In genomic region chr1:46303038-46303871, GRCh38 we compare ENCODE assay signal across 1 cellular context.
TF ChIP-seq lines count a peak whose summit lies in the region.

Gene LRRC41 (minus strand): TSS chr1:46303616. CDS start chr1:46303322, 294 bp downstream.
Gene UQCRH (plus strand): TSS chr1:46303698. CDS start chr1:46303767, 69 bp downstream.

TF ChIP-seq in HepG2, 621 proteins besides CTCF, POLR2A, EP300 and RAD21 (continued from another document and continues in another):
- TF ChIP-seq ZNF784 (CRISPR knock-in tag; IDR thresholded peaks at IDR 0.05; ENCODE audit: borderline replicate concordance): 0 out of 2 replicates have a peak, but pooled peaks have one; percentile 48
- TF ChIP-seq ZNF335 (CRISPR knock-in tag; IDR thresholded peaks at IDR 0.05): no peak
- TF ChIP-seq NPAS2 (CRISPR knock-in tag; IDR thresholded peaks at IDR 0.05; ENCODE audit: borderline replicate concordance): no peak
- peak; percentile 96 for TF ChIP-seq ZNF816 (CRISPR knock-in tag; IDR thresholded peaks at IDR 0.05; ENCODE audit: borderline replicate concordance)
- no peak for TF ChIP-seq BATF2 (CRISPR knock-in tag; IDR thresholded peaks at IDR 0.05)
- TF ChIP-seq NAIF1 (CRISPR knock-in tag; IDR thresholded peaks at IDR 0.05; ENCODE audit: borderline replicate concordance): no peak
- TF ChIP-seq NFAT5 (CRISPR knock-in tag; IDR thresholded peaks at IDR 0.05): no peak
- TF ChIP-seq ISL2 (CRISPR knock-in tag; IDR thresholded peaks at IDR 0.05): no peak
- 0 out of 2 replicates have a peak, but pooled peaks have one; percentile 20 for TF ChIP-seq MIER3 (CRISPR knock-in tag; IDR thresholded peaks at IDR 0.05; ENCODE audit: borderline replicate concordance)
- no peak for TF ChIP-seq ZNF431 (CRISPR knock-in tag; IDR thresholded peaks at IDR 0.05; ENCODE audit: borderline replicate concordance, low read depth)
- TF ChIP-seq IRX3 (CRISPR knock-in tag; IDR thresholded peaks at IDR 0.05; ENCODE audit: borderline replicate concordance, low read depth): no peak
- TF ChIP-seq ZNF407 (CRISPR knock-in tag; IDR thresholded peaks at IDR 0.05; ENCODE audit: not compliant biosample characterization): no peak
- TF ChIP-seq SMYD3 (CRISPR knock-in tag; IDR thresholded peaks at IDR 0.05): no peak
- no peak for TF ChIP-seq JUNB (CRISPR knock-in tag; IDR thresholded peaks at IDR 0.05; ENCODE audit: borderline replicate concordance)
- no peak for TF ChIP-seq EHMT2 (IDR thresholded peaks at IDR 0.05; ENCODE audit: borderline replicate concordance, low read depth, low read length)
- TF ChIP-seq ZNF260 (CRISPR knock-in tag; IDR thresholded peaks at IDR 0.05; ENCODE audit: borderline replicate concordance, low read depth): no peak
- peak; percentile 83 for TF ChIP-seq ZNF574 (CRISPR knock-in tag; IDR thresholded peaks at IDR 0.05)
- no peak for TF ChIP-seq HOXA9 (CRISPR knock-in tag; IDR thresholded peaks at IDR 0.05; ENCODE audit: borderline replicate concordance)
- TF ChIP-seq ZNF251 (CRISPR knock-in tag; IDR thresholded peaks at IDR 0.05): no peak
- peak; percentile 61 for TF ChIP-seq PHF8 (CRISPR knock-in tag; IDR thresholded peaks at IDR 0.05)
- TF ChIP-seq JDP2 (CRISPR knock-in tag; IDR thresholded peaks at IDR 0.05; ENCODE audit: borderline replicate concordance): no peak; the same call in 1 of the 2 replicates
- TF ChIP-seq ZNF280B (CRISPR knock-in tag; IDR thresholded peaks at IDR 0.05; ENCODE audit: borderline replicate concordance): no peak
- TF ChIP-seq ZNF556 (CRISPR knock-in tag; IDR thresholded peaks at IDR 0.05; ENCODE audit: borderline replicate concordance): peak; percentile 37; the same call in 1 of the 2 replicates
- no peak for TF ChIP-seq ZSCAN25 (CRISPR knock-in tag; IDR thresholded peaks at IDR 0.05)
- TF ChIP-seq SP2 (CRISPR knock-in tag; IDR thresholded peaks at IDR 0.05): no peak
- TF ChIP-seq ETS1 (CRISPR knock-in tag; IDR thresholded peaks at IDR 0.05): 0 out of 2 replicates have a peak, but pooled peaks have one; percentile 9
- TF ChIP-seq ZHX1 (CRISPR knock-in tag; IDR thresholded peaks at IDR 0.05; ENCODE audit: low read depth): peak; percentile 23; the same call in 1 of the 2 replicates
- no peak for TF ChIP-seq ZC3H4 (CRISPR knock-in tag; IDR thresholded peaks at IDR 0.05; ENCODE audit: borderline replicate concordance)
- no peak for TF ChIP-seq ZNF563 (CRISPR knock-in tag; IDR thresholded peaks at IDR 0.05)
- TF ChIP-seq ZNF138 (CRISPR knock-in tag; IDR thresholded peaks at IDR 0.05; ENCODE audit: low read depth): peak; percentile 20; the same call in 1 of the 2 replicates
- TF ChIP-seq ELF1 (CRISPR knock-in tag; IDR thresholded peaks at IDR 0.05): peak; percentile 82
- peak; percentile 77 for TF ChIP-seq HNRNPK (IDR thresholded peaks at IDR 0.05; ENCODE audit: low read depth, low read length, poor library complexity, severe bottlenecking)
- TF ChIP-seq HNRNPLL (IDR thresholded peaks at IDR 0.05; ENCODE audit: low read depth, low read length, poor library complexity, severe bottlenecking): no peak
